ENCODE assay signal across 12 cellular contexts in genomic region chr5:168935183-168935582, GRCh38.
A peak's percentile ranks its signal among the peaks of the same experiment; 100 is the strongest.
DNase-seq lines count a peak whose midpoint lies in the region; ATAC-seq lines count a peak whose summit lies in the region.
"Had no signal": no experiment of that assay in that cellular context is flagged by ENCODE, and none has a peak within 500 bp of the region (broad histone marks: within the 10 kb centered on the region; RNA-seq: fewer than 3 reads in every experiment).

No MANE protein-coding gene starts in this region.

- ATAC-seq in HG02981 (IDR thresholded peaks at IDR 0.05; ENCODE audit: unreplicated experiment) (no peak), HG03139 (IDR thresholded peaks at IDR 0.05; ENCODE audit: unreplicated experiment) (no peak)
- ATAC-seq: GM12878 had no signal

- DNase-seq in Daoy (ENCODE audit: low read depth) (peak; percentile 33), amniotic epithelial cell (ENCODE audit: low read depth) (peak; percentile 76), islet precursor cell (peak; percentile 76), COR-L47 (lab: John Stamatoyannopoulos, UW) (no peak)
- DNase-seq: AML-193; CD4-positive, alpha-beta T cell; DMS153; DMS79; H9 had no signal
